ENCODE assay signal across 21 cellular contexts in genomic region chr10:93456480-93456879, GRCh38. TPM values are rescaled to one million over a fixed set of nuclear protein-coding genes. Genes with fewer than 3 reads are reported as not detected.
DNase-seq lines count a peak whose midpoint lies in the region; ATAC-seq, FAIRE-seq and TF ChIP-seq lines count a peak whose summit lies in the region.
"Had no signal": no experiment of that assay in that cellular context is flagged by ENCODE, and none has a peak within 500 bp of the region (broad histone marks: within the 10 kb centered on the region; RNA-seq: fewer than 3 reads in every experiment).

No MANE protein-coding gene starts in this region.

- peak overlapping the region; percentile 3 for H3K9ac ChIP-seq in astrocyte (ENCODE audit: low read length)

- no peaks in the 10 kb centered on the region for H3K27me3 Mint-ChIP-seq in astrocyte (ENCODE audit: low read depth, unreplicated experiment)
- no peaks in the 10 kb centered on the region for H3K27me3 Mint-ChIP-seq in progenitor cell of endocrine pancreas
- H3K27me3 Mint-ChIP-seq: activated CD4-positive, alpha-beta T cell treated with anti-CD3 and anti-CD28 coated beads for 36 hours; T-cell had no signal

- H3K27me3 ChIP-seq in astrocyte (ENCODE audit: insufficient read depth, low read length) (no peaks in the 10 kb centered on the region), gastroesophageal sphincter (no peaks in the 10 kb centered on the region)

- H3K79me2 ChIP-seq in astrocyte (ENCODE audit: insufficient read depth, low read length) = peaks cover 76% of the 10 kb centered on the region

- H3K4me1 ChIP-seq in astrocyte (ENCODE audit: insufficient read depth, low read length) (peaks cover 45% of the 10 kb centered on the region), gastroesophageal sphincter (peaks cover 15 to 56% (median 33%) of the 10 kb centered on the region in 3 donors)

- no peak for FAIRE-seq in astrocyte (lab: Jason Lieb, UNC)

- no peak for TF ChIP-seq POLR2A in gastroesophageal sphincter (IDR thresholded peaks at IDR 0.05)

- H3K4me2 ChIP-seq in astrocyte (ENCODE audit: low read length) = no peak overlapping the region

- ATAC-seq in gastroesophageal sphincter = no peak
- ATAC-seq: activated CD4-positive, alpha-beta T cell treated with anti-CD3 and anti-CD28 coated beads for 36 hours; natural killer cell treated with Interleukin-12 subunit alpha and Interleukin-12 subunit beta and Interleukin-15 and Interleukin-18, amount 100 ng/mL, for 72 hours; T-cell had no signal

- TF ChIP-seq CTCF in astrocyte (IDR thresholded peaks at IDR 0.05; ENCODE audit: insufficient read depth, low read depth, low read length) (no peak), gastroesophageal sphincter (IDR thresholded peaks at IDR 0.05) (no peak), progenitor cell of endocrine pancreas (IDR thresholded peaks at IDR 0.05; ENCODE audit: unreplicated experiment) (no peak)

- H3K27ac Mint-ChIP-seq in astrocyte (ENCODE audit: unreplicated experiment) = peak overlapping the region; percentile 100
- H3K27ac Mint-ChIP-seq in progenitor cell of endocrine pancreas = peak overlapping the region; percentile 93
- H3K27ac Mint-ChIP-seq: activated CD4-positive, alpha-beta T cell treated with anti-CD3 and anti-CD28 coated beads for 36 hours; natural killer cell treated with Interleukin-12 subunit alpha and Interleukin-12 subunit beta and Interleukin-15 and Interleukin-18, amount 100 ng/mL, for 72 hours; T-cell had no signal

- WGBS in gastroesophageal sphincter (ENCODE audit: low coverage in 1 of 2), 2 donors = 78 to 86% methylated on average over 1 to 7 of the region's 7 CpGs

- H3K9me3 Mint-ChIP-seq in astrocyte (ENCODE audit: unreplicated experiment) = no peaks in the 10 kb centered on the region
- no peaks in the 10 kb centered on the region for H3K9me3 Mint-ChIP-seq in progenitor cell of endocrine pancreas (ENCODE audit: low read depth)
- H3K9me3 Mint-ChIP-seq: CD14-positive monocyte; central memory CD8-positive, alpha-beta T cell; natural killer cell treated with Interleukin-12 subunit alpha and Interleukin-12 subunit beta and Interleukin-15 and Interleukin-18, amount 100 ng/mL, for 72 hours; T-cell had no signal

- H3K9me3 ChIP-seq in astrocyte (ENCODE audit: insufficient read depth, low read depth, low read length) (no peaks in the 10 kb centered on the region), gastroesophageal sphincter (no peaks in the 10 kb centered on the region)
- H3K9me3 ChIP-seq: prostate gland had no signal

- H3K27ac ChIP-seq in astrocyte (ENCODE audit: low read depth, low read length) = peak overlapping the region; percentile 61
- H3K27ac ChIP-seq in gastroesophageal sphincter = peak overlapping the region in 3 of 4 donors; percentile 43 to 95 (median 86)
- H3K27ac ChIP-seq: prostate gland had no signal

- no peak overlapping the region for H3K4me3 ChIP-seq in astrocyte (ENCODE audit: insufficient read depth, low read depth, low read length)
- no peak overlapping the region for H3K4me3 ChIP-seq in gastroesophageal sphincter
- H3K4me3 ChIP-seq: prostate gland had no signal

- no peak for TF ChIP-seq EP300 in gastroesophageal sphincter (IDR thresholded peaks at IDR 0.05)

- H3K36me3 Mint-ChIP-seq in astrocyte (ENCODE audit: low read depth, unreplicated experiment) (peaks cover 36% of the 10 kb centered on the region), progenitor cell of endocrine pancreas (ENCODE audit: insufficient read depth) (peaks cover 5% of the 10 kb centered on the region)
- H3K36me3 Mint-ChIP-seq: natural killer cell treated with Interleukin-12 subunit alpha and Interleukin-12 subunit beta and Interleukin-15 and Interleukin-18, amount 100 ng/mL, for 72 hours; T-cell had no signal

- H2AFZ ChIP-seq in astrocyte (ENCODE audit: low read depth, low read length) = no peak overlapping the region

- H3K4me3 Mint-ChIP-seq in astrocyte (ENCODE audit: unreplicated experiment) = no peak overlapping the region
- H3K4me3 Mint-ChIP-seq in progenitor cell of endocrine pancreas (ENCODE audit: low read depth) = no peak overlapping the region
- H3K4me3 Mint-ChIP-seq: activated CD4-positive, alpha-beta T cell treated with anti-CD3 and anti-CD28 coated beads for 36 hours; CD14-positive monocyte; central memory CD8-positive, alpha-beta T cell; natural killer cell treated with Interleukin-12 subunit alpha and Interleukin-12 subunit beta and Interleukin-15 and Interleukin-18, amount 100 ng/mL, for 72 hours; T-cell had no signal

- no peaks in the 10 kb centered on the region for H4K20me1 ChIP-seq in astrocyte (ENCODE audit: insufficient read depth, low read length)

- DNase-seq in EH (ENCODE audit: low read depth) = peak; percentile 51
- DNase-seq in astrocyte (ENCODE audit: low read depth) = no peak
- no peak for DNase-seq in progenitor cell of endocrine pancreas (ENCODE audit: low spot score, unreplicated experiment)
- DNase-seq in DMS 273 (lab: John Stamatoyannopoulos, UW; ENCODE audit: unreplicated experiment) = no peak
- no peak for DNase-seq in mucosa of gallbladder (ENCODE audit: low spot score)
- no peak for DNase-seq in AG08396 (ENCODE audit: low spot score)
- no peak for DNase-seq in medulla oblongata (ENCODE audit: extremely low spot score)
- DNase-seq: activated CD4-positive, alpha-beta T cell treated with anti-CD3 and anti-CD28 coated beads for 36 hours; activated CD8-positive, alpha-beta memory T cell treated with anti-CD3 and anti-CD28 coated beads for 24 hours; activated naive CD4-positive, alpha-beta T cell treated with Interleukin-2 at 50 U/mL for 16 hours; activated T-cell treated with anti-CD3 and anti-CD28 coated beads, Interleukin-2, amount 50 U/mL, for 48 hours; anterior cingulate cortex; KBM-7; NCI-H1694; Right ventricle myocardium superior; T-cell had no signal

- H3K36me3 ChIP-seq in astrocyte (ENCODE audit: insufficient read depth, low read length) = peaks cover 45% of the 10 kb centered on the region
- H3K36me3 ChIP-seq in gastroesophageal sphincter = peaks cover 0 to 39% of the 10 kb centered on the region in 2 donors
- H3K36me3 ChIP-seq: prostate gland had no signal

- peaks cover 47% of the 10 kb centered on the region for H3K4me1 Mint-ChIP-seq in astrocyte (ENCODE audit: low read depth, unreplicated experiment)
- peaks cover 31% of the 10 kb centered on the region for H3K4me1 Mint-ChIP-seq in progenitor cell of endocrine pancreas (ENCODE audit: low read depth)
- H3K4me1 Mint-ChIP-seq: central memory CD8-positive, alpha-beta T cell had no signal

RNA-seq across cellular contexts. Expression of gene MYOF, which starts 25.7 kb away (rescaled TPM):
- total RNA-seq in astrocyte = 299 and 306 TPM in 2 replicates
- total RNA-seq in gastroesophageal sphincter = 100 to 1,000 TPM in 3 of 4 donors, 10 to 100 TPM in 1; 98.0 to 157 (median 126) TPM
- total RNA-seq in progenitor cell of endocrine pancreas = 25.5 and 35.2 TPM in 2 replicates
- total RNA-seq in mucosa of gallbladder = 99.3 TPM

RNA-seq across cellular contexts. Expression of gene CEP55, which starts 39.9 kb away (rescaled TPM):
- total RNA-seq in astrocyte (2.0 and 3.7 TPM in 2 replicates), gastroesophageal sphincter (1 to 10 TPM in 1 of 4 donors, under 1 TPM in 2, not detected in 1; 0.13 to 3.6 (median 0.35) TPM), progenitor cell of endocrine pancreas (9.1 and 10.5 TPM in 2 replicates), mucosa of gallbladder (1.3 TPM)
